ENCODE assay signal across 29 cellular contexts in the genomic region with DNA sequence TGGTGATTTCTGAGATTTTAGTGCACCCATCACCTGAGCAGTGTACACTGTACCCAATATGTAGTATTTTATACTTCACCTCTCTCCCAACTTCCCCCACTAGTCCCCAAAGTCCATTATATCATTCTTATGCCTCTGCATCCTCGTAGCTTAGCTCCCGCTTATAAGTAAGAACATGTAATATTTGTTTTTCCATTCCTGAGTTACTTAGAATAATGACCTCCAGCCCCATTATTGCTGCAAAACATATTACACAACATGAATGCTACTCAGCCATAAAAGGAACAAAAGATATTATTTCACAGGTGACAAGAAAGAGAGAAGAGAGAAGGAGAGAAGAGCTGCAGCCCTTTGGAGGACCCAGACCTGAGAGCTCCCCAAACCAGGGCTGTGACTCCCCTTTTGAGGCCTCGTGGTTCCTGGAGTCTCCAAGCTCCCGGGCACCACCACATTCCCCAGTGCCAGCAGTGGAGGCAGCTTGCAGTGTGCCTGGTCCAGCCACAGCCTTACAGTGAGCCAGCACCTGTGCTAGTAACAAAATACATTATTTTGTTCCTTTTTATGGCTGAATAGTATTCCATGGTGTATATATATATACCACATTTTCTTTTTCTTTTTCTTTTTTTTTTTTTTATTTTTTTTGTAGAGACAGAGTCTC.
"Had no signal": no experiment of that assay in that cellular context is flagged by ENCODE, and none has a peak within 500 bp of the region (broad histone marks: within the 10 kb centered on the region; RNA-seq: fewer than 3 reads in every experiment).

No MANE protein-coding gene starts in this region.

- H3K4me1 ChIP-seq: Peyer's patch, SJCRH30 had no signal

- ATAC-seq: activated CD8-positive, alpha-beta T cell treated with anti-CD3 and anti-CD28 coated beads, Interleukin-2, amount 10 ng/mL, durations not matched to agents 7 days and 5 days; K562; SK-N-SH treated with all-trans-retinoic acid at 6 μM for 48 hours; WTC11 had no signal

- H3K36me3 ChIP-seq: brain microvascular endothelial cell, cardiac muscle cell, Peyer's patch, SJCRH30 had no signal

- H3K4me3 ChIP-seq: cardiac muscle cell, K562, Peyer's patch, SJCRH30 had no signal

- H3K27me3 ChIP-seq: brain microvascular endothelial cell, cardiac muscle cell, Peyer's patch, SJCRH30 had no signal

- H3K36me3 Mint-ChIP-seq: activated naive CD8-positive, alpha-beta T cell; WTC11 had no signal

- H3K9me3 ChIP-seq: Peyer's patch, SJCRH30 had no signal

- DNase-seq: activated CD4-positive, alpha-beta T cell treated with anti-CD3 and anti-CD28 coated beads for 48 hours; activated CD4-positive, alpha-beta T cell treated with anti-CD3 and anti-CD28 coated beads, Interleukin-2, amount 50 U/mL, for 4 hours; activated CD4-positive, CD25-positive, alpha-beta regulatory T cell treated with anti-CD3 and anti-CD28 coated beads, Interleukin-2, amount 50 U/mL, for 72 hours; activated CD8-positive, alpha-beta T cell treated with anti-CD3 and anti-CD28 coated beads, Interleukin-2, amount 10 ng/mL, durations not matched to agents 7 days and 5 days; activated effector memory CD4-positive, alpha-beta T cell treated with anti-CD3 and anti-CD28 coated beads, Interleukin-2, amount 50 U/mL, for 16 hours; activated naive CD4-positive, alpha-beta T cell treated with Interleukin-2 at 50 U/mL for 16 hours; activated T-cell treated with anti-CD3 and anti-CD28 coated beads, Interleukin-2, amount 50 U/mL, for 24 hours; amygdala; brain microvascular endothelial cell; Karpas-422; MM.1S; NCI-H1105; NCI-H1436; NCI-H1694 treated with DMSO at 0.1 percent for 48 hours; NCI-H2029 treated with DMSO at 0.1 percent for 48 hours; NCI-H345; NCI-H510A; NCI-H526 treated with DMSO at 0.1 percent for 48 hours; NCI-H82; Peyer's patch; Right ventricle myocardium superior; SJCRH30; SW 1271 had no signal

- H3K4me1 Mint-ChIP-seq: WTC11 had no signal

- H3K9me3 Mint-ChIP-seq: activated T-cell treated with anti-CD3 and anti-CD28 coated beads, Interleukin-2, amount 50 U/mL, for 24 hours had no signal

- H3K4me3 Mint-ChIP-seq: activated CD8-positive, alpha-beta T cell treated with anti-CD3 and anti-CD28 coated beads, Interleukin-2, amount 10 ng/mL, durations not matched to agents 7 days and 5 days; activated naive CD8-positive, alpha-beta T cell; activated T-cell treated with anti-CD3 and anti-CD28 coated beads, Interleukin-2, amount 50 U/mL, for 24 hours; WTC11 had no signal

- H3K27ac Mint-ChIP-seq: activated CD8-positive, alpha-beta T cell treated with anti-CD3 and anti-CD28 coated beads, Interleukin-2, amount 10 ng/mL, durations not matched to agents 7 days and 5 days; activated naive CD8-positive, alpha-beta T cell; activated T-cell treated with anti-CD3 and anti-CD28 coated beads, Interleukin-2, amount 50 U/mL, for 24 hours; WTC11 had no signal

- H3K27ac ChIP-seq: brain microvascular endothelial cell, cardiac muscle cell, Peyer's patch, RWPE1, SJCRH30 had no signal

- FAIRE-seq: K562 had no signal
